28 cellular contexts compared by ENCODE assay signal in the genomic region with DNA sequence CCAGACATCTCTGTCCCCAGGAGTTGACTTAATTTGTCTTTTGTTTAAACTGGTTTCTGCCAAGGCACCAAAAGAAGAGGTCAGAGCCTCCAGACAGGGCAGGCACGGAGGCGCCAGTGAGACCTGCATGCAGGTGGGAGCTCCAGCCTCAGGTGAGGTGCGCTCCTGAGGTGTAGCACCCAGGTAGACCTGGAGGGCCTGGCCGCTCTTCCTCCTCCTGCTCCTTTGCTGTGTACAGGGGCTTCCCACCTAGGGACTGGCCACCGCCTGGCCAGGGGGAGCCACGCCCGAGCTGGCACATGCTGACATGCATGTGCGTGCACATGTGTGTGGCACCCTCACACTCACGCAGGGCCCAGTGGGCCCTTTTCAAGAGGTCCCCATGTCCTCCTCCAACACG.
DNase-seq lines count a peak whose midpoint lies in the region; ATAC-seq and TF ChIP-seq lines count a peak whose summit lies in the region.
"Had no signal": no experiment of that assay in that cellular context is flagged by ENCODE, and none has a peak within 500 bp of the region (broad histone marks: within the 10 kb centered on the region; RNA-seq: fewer than 3 reads in every experiment).

No MANE protein-coding gene starts in this region.

- H3K4me1 ChIP-seq in esophagus muscularis mucosa: peaks cover 22 to 88% (median 75%) of the 10 kb centered on the region in 4 donors
- H3K4me1 ChIP-seq in psoas muscle: peaks cover 19% of the 10 kb centered on the region
- H3K4me1 ChIP-seq in aorta (ENCODE audit: control insufficient read depth in 1 of 2, insufficient read depth in 2 of 2, low read length in 2 of 2): no peaks in the 10 kb centered on the region
- H3K4me1 ChIP-seq: A549 had no signal

- TF ChIP-seq CTCF in esophagus muscularis mucosa (IDR thresholded peaks at IDR 0.05): no peak
- no peak for TF ChIP-seq CTCF in psoas muscle (IDR thresholded peaks at IDR 0.05)

- peak; percentile 32 for DNase-seq in Right ventricle myocardium superior
- no peak for DNase-seq in cardiac septum (ENCODE audit: low spot score)
- DNase-seq in esophagus muscularis mucosa (ENCODE audit: extremely low spot score): no peak
- DNase-seq in psoas muscle: peak; percentile 4 to 44
- DNase-seq in aorta: peak in 1 of 2 donors; percentile 74
- DNase-seq in NCI-H2107 (lab: John Stamatoyannopoulos, UW): no peak
- no peak for DNase-seq in NCI-H2171 (lab: John Stamatoyannopoulos, UW)
- DNase-seq in activated CD4-positive, CD25-positive, alpha-beta regulatory T cell (lab: John Stamatoyannopoulos, UW): no peak
- DNase-seq: activated CD8-positive, alpha-beta T cell treated with anti-CD3 and anti-CD28 coated beads for 36 hours; activated effector memory CD4-positive, alpha-beta T cell treated with Interleukin-2 at 50 U/mL for 16 hours; activated T-cell treated with anti-CD3 and anti-CD28 coated beads for 4 hours; COR-L47; effector memory CD4-positive, alpha-beta T cell; foreskin melanocyte; GDM1; GM23248; hippocampal formation; NCI-H1105 treated with DMSO at 0.1 percent for 48 hours; NCI-H2029 treated with DMSO at 0.1 percent for 48 hours; OCI-M1; SHP77; stimulated activated CD4-positive, alpha-beta T cell treated with anti-CD3 and anti-CD28 coated beads, Interleukin-2, amount 100 ng/mL, for 24 hours; SW 1271 had no signal

- peak overlapping the region; percentile 55 to 83 (median 76) for H3K27ac ChIP-seq in esophagus muscularis mucosa (replicated peaks in 1 of 4)
- H3K27ac ChIP-seq in psoas muscle: no peak overlapping the region
- peak overlapping the region; percentile 94 for H3K27ac ChIP-seq in aorta (ENCODE audit: low read depth in 1 of 2, low read length in 2 of 2)
- H3K27ac ChIP-seq: A549 had no signal

- H3K27me3 ChIP-seq in esophagus muscularis mucosa: no peaks in the 10 kb centered on the region
- H3K27me3 ChIP-seq in psoas muscle (ENCODE audit: insufficient read depth in 3 of 3, low read length in 2 of 3): no peaks in the 10 kb centered on the region
- H3K27me3 ChIP-seq in aorta (ENCODE audit: control insufficient read depth in 1 of 2, insufficient read depth in 2 of 2, low read length in 1 of 2): no peaks in the 10 kb centered on the region

- ATAC-seq in Right ventricle myocardium superior (ENCODE audit: poor library complexity) (no peak), psoas muscle (no peak), aorta (ENCODE audit: low FRiP score) (no peak)
- ATAC-seq: activated CD4-positive, CD25-positive, alpha-beta regulatory T cell treated with anti-CD3 and anti-CD28 coated beads, Interleukin-2, amount 50 U/mL, for 24 hours; activated CD8-positive, alpha-beta T cell treated with anti-CD3 and anti-CD28 coated beads for 36 hours; stimulated activated memory B cell treated with anti-CD40 and anti-IgM and Interleukin-4, amounts not matched to agents 10 μg/mL and 1 μg/mL and 100 μg/mL, for 72 hours had no signal

- H3K36me3 ChIP-seq in esophagus muscularis mucosa (peaks cover 0 to 34% (median 15%) of the 10 kb centered on the region in 4 donors), psoas muscle (ENCODE audit: insufficient read depth in 1 of 2, low read depth in 1 of 2) (peaks cover 0 to 23% of the 10 kb centered on the region in 2 donors), aorta (ENCODE audit: control insufficient read depth in 1 of 2, insufficient read depth in 2 of 2, low read length in 1 of 2) (no peaks in the 10 kb centered on the region)

- intact Hi-C loops in Right ventricle myocardium superior (cut with DNase I) (no loop called here), cardiac septum (cut with DNase I) (no loop called here), esophagus muscularis mucosa (cut with DNase I) (loop anchor here (5.0 kb wide), 1 partner anchor 101 kb away; no protein-coding TSS in a partner anchor), psoas muscle (cut with DNase I) (no loop called here), aorta (cut with DNase I) (loop anchor here in 1 of 2 donors (5.0 kb wide), 2 partner anchors 44 to 59 kb away; no protein-coding TSS in a partner anchor)

- H3K9me3 ChIP-seq in esophagus muscularis mucosa (no peaks in the 10 kb centered on the region), psoas muscle (no peaks in the 10 kb centered on the region), aorta (ENCODE audit: control insufficient read depth, low read length) (no peaks in the 10 kb centered on the region)
- H3K9me3 ChIP-seq: A549 had no signal

- no peak for TF ChIP-seq POLR2A in esophagus muscularis mucosa (IDR thresholded peaks at IDR 0.05; ENCODE audit: low read depth)

- TF ChIP-seq EP300 in esophagus muscularis mucosa (IDR thresholded peaks at IDR 0.05): no peak

- H3K4me3 ChIP-seq in esophagus muscularis mucosa: no peak overlapping the region
- no peak overlapping the region for H3K4me3 ChIP-seq in psoas muscle
- H3K4me3 ChIP-seq in aorta (ENCODE audit: low read length in 2 of 2): no peak overlapping the region
- H3K4me3 ChIP-seq: A549, GM23248, lung, skin epidermis had no signal

- 89% methylated on average over 2 of the region's 10 CpGs for WGBS in esophagus muscularis mucosa
- 92 to 97% (median 96%) methylated on average over 10 of the region's 10 CpGs for WGBS in psoas muscle, 3 donors
- WGBS in aorta, 2 donors: 97% methylated on average over 10 of the region's 10 CpGs

Comparison
In these comparisons a context has a peak if more than half of its experiments do, and no peak if none do; other contexts are left out.
1. DNase-seq: peak in Right ventricle myocardium superior (single experiment) and psoas muscle (2 of 2); none in cardiac septum (single experiment), esophagus muscularis mucosa (single experiment), NCI-H2107 (single experiment), NCI-H2171 (single experiment) and activated CD4-positive, CD25-positive, alpha-beta regulatory T cell (0 of 4).